Comparison of ENCODE assay signal across 17 cellular contexts in genomic region chr17:57423541-57423940, GRCh38.
"Had no signal": no experiment of that assay in that cellular context is flagged by ENCODE, and none has a peak within 500 bp of the region (broad histone marks: within the 10 kb centered on the region; RNA-seq: fewer than 3 reads in every experiment).

No MANE protein-coding gene starts in this region.

- H3K27ac Mint-ChIP-seq: activated CD4-positive, alpha-beta T cell treated with anti-CD3 and anti-CD28 coated beads, Interleukin-2, amount 10 ng/mL, durations not matched to agents 7 days and 5 days; endodermal cell; T-helper 2 cell treated with Interferon-gamma antibody and Interleukin-4, amounts not matched to agents 5 μg/mL and 100 μg/mL, for 36 hours had no signal

- H3K4me2 ChIP-seq: smooth muscle cell had no signal

- H3K4me1 ChIP-seq: uterus had no signal

- DNase-seq: activated CD4-positive, alpha-beta T cell treated with anti-CD3 and anti-CD28 coated beads, Interleukin-2, amount 10 ng/mL, durations not matched to agents 7 days and 5 days; activated CD4-positive, CD25-positive, alpha-beta regulatory T cell; activated CD8-positive, alpha-beta memory T cell treated with anti-CD3 and anti-CD28 coated beads, Interleukin-2, amount 50 U/mL, for 48 hours; activated naive CD4-positive, alpha-beta T cell; activated T-cell treated with anti-CD3 and anti-CD28 coated beads, Interleukin-2, amount 50 U/mL, for 72 hours; dorsolateral prefrontal cortex; endodermal cell; mammary epithelial cell; mucosa of descending colon; ovary; right lobe of liver; stimulated activated CD4-positive, alpha-beta T cell treated with anti-CD3 and anti-CD28 coated beads, Interleukin-4, amount 100 ng/mL, for 4 hours; uterus had no signal

- H3K27ac ChIP-seq: ascending aorta, ovary, right lobe of liver, uterus had no signal

- H3K9me3 ChIP-seq: ascending aorta, mucosa of descending colon, ovary, right lobe of liver, uterus had no signal

- H3K27me3 Mint-ChIP-seq: activated CD4-positive, alpha-beta T cell treated with anti-CD3 and anti-CD28 coated beads, Interleukin-2, amount 10 ng/mL, durations not matched to agents 7 days and 5 days had no signal

- H3K4me3 ChIP-seq: ascending aorta, dorsolateral prefrontal cortex, mucosa of descending colon, ovary, right lobe of liver, smooth muscle cell, uterus had no signal

- H3K4me3 Mint-ChIP-seq: activated CD4-positive, alpha-beta T cell treated with anti-CD3 and anti-CD28 coated beads, Interleukin-2, amount 10 ng/mL, durations not matched to agents 7 days and 5 days; endodermal cell; T-helper 2 cell treated with Interferon-gamma antibody and Interleukin-4, amounts not matched to agents 5 μg/mL and 100 μg/mL, for 36 hours had no signal

- H3K27me3 ChIP-seq: ascending aorta, dorsolateral prefrontal cortex, ovary, right lobe of liver, uterus had no signal

- H3K36me3 ChIP-seq: ascending aorta, ovary, right lobe of liver, uterus had no signal

- H3K9me3 Mint-ChIP-seq: activated CD4-positive, alpha-beta T cell treated with anti-CD3 and anti-CD28 coated beads, Interleukin-2, amount 10 ng/mL, durations not matched to agents 7 days and 5 days; activated T-cell treated with anti-CD3 and anti-CD28 coated beads, Interleukin-2, amount 50 U/mL, for 72 hours; endodermal cell; T-helper 2 cell treated with Interferon-gamma antibody and Interleukin-4, amounts not matched to agents 5 μg/mL and 100 μg/mL, for 36 hours had no signal

- ATAC-seq: left lobe of liver, mucosa of descending colon had no signal
